11 cellular contexts compared by ENCODE assay signal in genomic region chr5:59745422-59745863, GRCh38.
DNase-seq lines count a peak whose midpoint lies in the region; ATAC-seq and TF ChIP-seq lines count a peak whose summit lies in the region.
"Had no signal": no experiment of that assay in that cellular context is flagged by ENCODE, and none has a peak within 500 bp of the region (broad histone marks: within the 10 kb centered on the region; RNA-seq: fewer than 3 reads in every experiment).

No MANE protein-coding gene starts in this region.

- ATAC-seq in Right ventricle myocardium inferior (peak; percentile 89), HG02798 (IDR thresholded peaks at IDR 0.05; ENCODE audit: poor library complexity, unreplicated experiment) (no peak)
- no peak for ATAC-seq in natural killer cell treated with Interleukin-12 subunit alpha and Interleukin-12 subunit beta and Interleukin-15 and Interleukin-18, amount 100 ng/mL, for 72 hours
- ATAC-seq: stimulated activated naive B cell treated with anti-CD40 and anti-IgM and Interleukin-4, amounts not matched to agents 10 μg/mL and 1 μg/mL and 100 μg/mL, for 72 hours had no signal

- H3K36me3 ChIP-seq in left ventricle myocardium inferior (no peaks in the 10 kb centered on the region), colonic mucosa (no peaks in the 10 kb centered on the region), vagina (no peaks in the 10 kb centered on the region), H7 (replicated peaks; ENCODE audit: control insufficient read depth, insufficient read depth, low read length) (no peaks in the 10 kb centered on the region)
- H3K36me3 ChIP-seq: BLaER1 had no signal

- no peak overlapping the region for H3K27ac ChIP-seq in left ventricle myocardium inferior (replicated peaks)
- no peak overlapping the region for H3K27ac ChIP-seq in colonic mucosa
- H3K27ac ChIP-seq in vagina = peak overlapping the region; percentile 76
- H3K27ac ChIP-seq: BLaER1 had no signal

- no peak overlapping the region for H3K27ac Mint-ChIP-seq in natural killer cell treated with Interleukin-12 subunit alpha and Interleukin-12 subunit beta and Interleukin-15 and Interleukin-18, amount 100 ng/mL, for 72 hours
- H3K27ac Mint-ChIP-seq: stimulated activated naive B cell treated with anti-CD40 and anti-IgM and Interleukin-4, amounts not matched to agents 10 μg/mL and 1 μg/mL and 100 μg/mL, for 72 hours had no signal

- TF ChIP-seq CTCF in left ventricle myocardium inferior (IDR thresholded peaks at IDR 0.05; ENCODE audit: borderline replicate concordance) (no peak), colonic mucosa (IDR thresholded peaks at IDR 0.05) (no peak), vagina (IDR thresholded peaks at IDR 0.05) (no peak)

- no peaks in the 10 kb centered on the region for H3K9me3 Mint-ChIP-seq in natural killer cell treated with Interleukin-12 subunit alpha and Interleukin-12 subunit beta and Interleukin-15 and Interleukin-18, amount 100 ng/mL, for 72 hours
- H3K9me3 Mint-ChIP-seq: stimulated activated naive B cell treated with anti-CD40 and anti-IgM and Interleukin-4, amounts not matched to agents 10 μg/mL and 1 μg/mL and 100 μg/mL, for 72 hours had no signal

- no peaks in the 10 kb centered on the region for H3K36me3 Mint-ChIP-seq in natural killer cell treated with Interleukin-12 subunit alpha and Interleukin-12 subunit beta and Interleukin-15 and Interleukin-18, amount 100 ng/mL, for 72 hours

- intact Hi-C loops in Right ventricle myocardium inferior (cut with DNase I) (no loop called here), left ventricle myocardium inferior (cut with micrococcal nuclease) (no loop called here), colonic mucosa (cut with DNase I) (no loop called here), vagina (cut with DNase I) (no loop called here)

- H3K4me3 Mint-ChIP-seq in natural killer cell treated with Interleukin-12 subunit alpha and Interleukin-12 subunit beta and Interleukin-15 and Interleukin-18, amount 100 ng/mL, for 72 hours = no peak overlapping the region
- H3K4me3 Mint-ChIP-seq: stimulated activated naive B cell treated with anti-CD40 and anti-IgM and Interleukin-4, amounts not matched to agents 10 μg/mL and 1 μg/mL and 100 μg/mL, for 72 hours had no signal

- no peaks in the 10 kb centered on the region for H3K9me3 ChIP-seq in left ventricle myocardium inferior (replicated peaks)
- H3K9me3 ChIP-seq in colonic mucosa = no peaks in the 10 kb centered on the region
- H3K9me3 ChIP-seq in vagina = no peaks in the 10 kb centered on the region
- H3K9me3 ChIP-seq: BLaER1 had no signal

- H3K9ac ChIP-seq in colonic mucosa (ENCODE audit: low read depth in 2 of 2, low read length in 2 of 2) = no peak overlapping the region
- H3K9ac ChIP-seq: BLaER1 had no signal

- H3K27me3 ChIP-seq in left ventricle myocardium inferior (ENCODE audit: low read depth) (no peaks in the 10 kb centered on the region), colonic mucosa (no peaks in the 10 kb centered on the region), vagina (no peaks in the 10 kb centered on the region), H7 (ENCODE audit: control insufficient read depth, insufficient read depth, low read length) (no peaks in the 10 kb centered on the region)
- H3K27me3 ChIP-seq: BLaER1 had no signal

- TF ChIP-seq POLR2A in vagina (IDR thresholded peaks at IDR 0.05) = no peak

- H3K27me3 Mint-ChIP-seq in natural killer cell treated with Interleukin-12 subunit alpha and Interleukin-12 subunit beta and Interleukin-15 and Interleukin-18, amount 100 ng/mL, for 72 hours = peaks cover 8 to 12% of the 10 kb centered on the region in 2 donors
- H3K27me3 Mint-ChIP-seq: stimulated activated naive B cell treated with anti-CD40 and anti-IgM and Interleukin-4, amounts not matched to agents 10 μg/mL and 1 μg/mL and 100 μg/mL, for 72 hours had no signal

- H3K4me3 ChIP-seq in left ventricle myocardium inferior (no peak overlapping the region), colonic mucosa (no peak overlapping the region), vagina (no peak overlapping the region), H7 (ENCODE audit: insufficient read depth, low read depth, low read length) (no peak overlapping the region)
- H3K4me3 ChIP-seq: BLaER1 had no signal

- no peaks in the 10 kb centered on the region for H3K4me1 Mint-ChIP-seq in natural killer cell treated with Interleukin-12 subunit alpha and Interleukin-12 subunit beta and Interleukin-15 and Interleukin-18, amount 100 ng/mL, for 72 hours (ENCODE audit: low read depth in 2 of 2)

- H3K4me1 ChIP-seq in left ventricle myocardium inferior (peaks cover 9% of the 10 kb centered on the region), colonic mucosa (no peaks in the 10 kb centered on the region), vagina (peaks cover 20% of the 10 kb centered on the region)
- H3K4me1 ChIP-seq: BLaER1 had no signal

- DNase-seq in Right ventricle myocardium inferior (ENCODE audit: missing footprints) = no peak
- DNase-seq in left ventricle myocardium inferior = no peak
- DNase-seq in colonic mucosa = peak; percentile 27
- peak; percentile 46 for DNase-seq in mucosa of gallbladder (ENCODE audit: low spot score)
- DNase-seq in vagina (ENCODE audit: extremely low spot score in 2 of 2) = peak in 1 of 2 donors; percentile 93
- DNase-seq in natural killer cell treated with Interleukin-12 subunit alpha and Interleukin-12 subunit beta and Interleukin-15 and Interleukin-18, amount 100 ng/mL, for 72 hours (ENCODE audit: low spot score) = no peak
- no peak for DNase-seq in H7
- DNase-seq: activated CD4-positive, alpha-beta T cell treated with anti-CD3 and anti-CD28 coated beads for 4 hours; stimulated activated naive B cell treated with anti-CD40 and anti-IgM and Interleukin-4, amounts not matched to agents 10 μg/mL and 1 μg/mL and 100 μg/mL, for 72 hours had no signal

Comparison
In these comparisons a context has a peak if more than half of its experiments do, and no peak if none do; other contexts are left out.
1. DNase-seq: peak in colonic mucosa (single experiment) and mucosa of gallbladder (single experiment); none in Right ventricle myocardium inferior (single experiment), left ventricle myocardium inferior (single experiment), natural killer cell treated with Interleukin-12 subunit alpha and Interleukin-12 subunit beta and Interleukin-15 and Interleukin-18, amount 100 ng/mL, for 72 hours (single experiment) and H7 (single experiment).